14 cellular contexts compared by ENCODE assay signal in genomic region chr13:23996456-23996855, GRCh38.
A peak's percentile ranks its signal among the peaks of the same experiment; 100 is the strongest.
DNase-seq lines count a peak whose midpoint lies in the region; ATAC-seq and TF ChIP-seq lines count a peak whose summit lies in the region.
"Had no signal": no experiment of that assay in that cellular context is flagged by ENCODE, and none has a peak within 500 bp of the region (broad histone marks: within the 10 kb centered on the region; RNA-seq: fewer than 3 reads in every experiment).

No MANE protein-coding gene starts in this region.

- H3K27ac ChIP-seq in heart right ventricle (peak overlapping the region in 8 of 10 donors; percentile 57 to 86 (median 74)), PC-3 (ENCODE audit: low read length) (no peak overlapping the region), gastrocnemius medialis (peak overlapping the region in 3 of 4 donors; percentile 30 to 47 (median 39)), sigmoid colon (no peak overlapping the region)

- H4K20me1 ChIP-seq in PC-3 (ENCODE audit: low read length), result no peaks in the 10 kb centered on the region

- no peaks in the 10 kb centered on the region for H3K27me3 ChIP-seq in heart right ventricle
- no peaks in the 10 kb centered on the region for H3K27me3 ChIP-seq in PC-3 (ENCODE audit: low read length)
- no peaks in the 10 kb centered on the region for H3K27me3 ChIP-seq in gastrocnemius medialis
- H3K27me3 ChIP-seq in sigmoid colon, result no peaks in the 10 kb centered on the region

- H3K4me3 ChIP-seq in heart right ventricle, result no peak overlapping the region
- H3K4me3 ChIP-seq in PC-3 (ENCODE audit: low read length), result no peak overlapping the region
- H3K4me3 ChIP-seq in gastrocnemius medialis, result no peak overlapping the region
- H3K4me3 ChIP-seq in sigmoid colon, result no peak overlapping the region
- H3K4me3 ChIP-seq: HAP-1 had no signal

- no peaks in the 10 kb centered on the region for H3F3A ChIP-seq in PC-3 (ENCODE audit: low read length, unreplicated experiment)

- TF ChIP-seq POLR2A in gastrocnemius medialis (IDR thresholded peaks at IDR 0.05) (no peak), sigmoid colon (IDR thresholded peaks at IDR 0.05) (no peak)

- H2AFZ ChIP-seq in PC-3 (ENCODE audit: low read length), result no peak overlapping the region

- H3K9me3 ChIP-seq in heart right ventricle (peaks cover 0 to 5% (median 0%) of the 10 kb centered on the region in 11 donors), PC-3 (ENCODE audit: low read length) (no peaks in the 10 kb centered on the region), gastrocnemius medialis (no peaks in the 10 kb centered on the region), sigmoid colon (no peaks in the 10 kb centered on the region)
- H3K9me3 ChIP-seq: HAP-1 had no signal

- H3K9ac ChIP-seq in PC-3 (ENCODE audit: low read length), result no peak overlapping the region

- no peak overlapping the region for H3K4me2 ChIP-seq in PC-3 (ENCODE audit: low read length)

- no peaks in the 10 kb centered on the region for H3K9me2 ChIP-seq in PC-3 (replicated peaks; ENCODE audit: low read length)

- intact Hi-C loops in heart right ventricle (cut with DNase I), result no loop called here
- intact Hi-C loops in Right ventricle myocardium superior (cut with DNase I), result no loop called here
- intact Hi-C loops in PC-3 (cut with micrococcal nuclease), result no loop called here
- intact Hi-C loops in gastrocnemius medialis (cut with DNase I; ENCODE audit: low total_unique reads), result no loop called here
- intact Hi-C loops in sigmoid colon (cut with DNase I), result no loop called here

- TF ChIP-seq CTCF in heart right ventricle (IDR thresholded peaks at IDR 0.05) (no peak), PC-3 (conservative IDR thresholded peaks at IDR 0.05; ENCODE audit: low read depth, low read length) (no peak), gastrocnemius medialis (IDR thresholded peaks at IDR 0.05 in 4 of 5, conservative IDR thresholded peaks at IDR 0.05 in 1 of 5) (no peak), sigmoid colon (IDR thresholded peaks at IDR 0.05) (no peak)

- CTCF ChIA-PET in PC-3 (lab: Charles Lee), result no interaction called here

- in situ Hi-C loops in gastrocnemius medialis (cut with MboI; ENCODE audit: low sequenced_read_pairs in 4 of 4), result no loop called here

- POLR2A ChIA-PET in PC-3 (lab: Charles Lee; ENCODE audit: unreplicated experiment), result no interaction called here

- no TSS peak for BruUV-seq in PC-3 (replicated peaks; lab: Mats Ljungman, UMichigan)

- DNase-seq in heart right ventricle (no peak), Right ventricle myocardium superior (no peak), PC-3 (peak; percentile 15), gastrocnemius medialis (no peak), sigmoid colon (no peak), MV-4-11 (lab: John Stamatoyannopoulos, UW) (no peak)
- DNase-seq: C1 segment of cervical spinal cord; COR-L47; NCI-H226; NCI-H526; NK-92 treated with Interleukin-12 subunit alpha and Interleukin-12 subunit beta, amount 100 ng/mL, for 24 hours had no signal

- no peaks in the 10 kb centered on the region for H3K36me3 ChIP-seq in heart right ventricle
- no peaks in the 10 kb centered on the region for H3K36me3 ChIP-seq in PC-3 (ENCODE audit: low read depth, low read length)
- H3K36me3 ChIP-seq in gastrocnemius medialis, result no peaks in the 10 kb centered on the region
- no peaks in the 10 kb centered on the region for H3K36me3 ChIP-seq in sigmoid colon
- H3K36me3 ChIP-seq: HAP-1 had no signal

- H3K4me1 ChIP-seq in heart right ventricle (peaks cover 0 to 47% (median 15%) of the 10 kb centered on the region in 9 donors), PC-3 (ENCODE audit: insufficient read depth, low read length) (no peaks in the 10 kb centered on the region), gastrocnemius medialis (no peaks in the 10 kb centered on the region), sigmoid colon (no peaks in the 10 kb centered on the region)
- H3K4me1 ChIP-seq: HAP-1 had no signal

- TF ChIP-seq EP300 in sigmoid colon (IDR thresholded peaks at IDR 0.05), result no peak

- WGBS in heart right ventricle, 2 donors, result 85 to 94% methylated on average over 2 of the region's 2 CpGs
- 76 to 90% methylated on average over 2 of the region's 2 CpGs for WGBS in sigmoid colon, 2 donors

- ATAC-seq in heart right ventricle, result no peak
- no peak for ATAC-seq in Right ventricle myocardium superior (ENCODE audit: poor library complexity)
- peak; percentile 62 for ATAC-seq in GM21619 (IDR thresholded peaks at IDR 0.05; ENCODE audit: unreplicated experiment)
- no peak for ATAC-seq in PC-3
- ATAC-seq in gastrocnemius medialis, result no peak
- ATAC-seq in GM19324 (IDR thresholded peaks at IDR 0.05; ENCODE audit: low FRiP score, unreplicated experiment), result no peak

- no peaks in the 10 kb centered on the region for H3K79me2 ChIP-seq in PC-3 (ENCODE audit: low read length)

Comparison
In these comparisons a context has a peak if more than half of its experiments do, and no peak if none do; other contexts are left out.
1. H3K27ac ChIP-seq: peak in heart right ventricle (8 of 10) and gastrocnemius medialis (3 of 4); none in PC-3 (single experiment) and sigmoid colon (0 of 4).